Comparison of ENCODE assay signal across 10 cellular contexts in the genomic region with DNA sequence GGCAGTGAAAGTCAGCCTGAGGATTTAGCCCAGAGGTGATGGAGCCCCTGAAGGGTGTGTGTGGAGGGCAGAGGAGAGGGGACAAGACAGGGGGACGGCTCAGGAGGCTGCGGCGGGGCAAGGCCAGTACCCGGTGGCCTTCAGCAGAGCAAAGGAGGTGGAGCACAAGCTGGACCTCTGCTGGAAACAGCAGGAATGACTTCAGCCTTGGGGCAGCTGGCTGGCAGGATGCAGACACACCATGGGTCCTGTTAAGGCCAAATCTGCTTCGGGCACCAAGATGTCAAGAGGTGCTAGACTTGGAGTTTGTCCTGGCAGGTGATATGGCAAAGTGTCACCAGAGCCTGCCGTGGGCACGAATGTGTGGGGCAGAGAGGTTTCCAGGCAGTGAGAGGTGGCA.
DNase-seq lines count a peak whose midpoint lies in the region; ATAC-seq, FAIRE-seq and TF ChIP-seq lines count a peak whose summit lies in the region.
"Had no signal": no experiment of that assay in that cellular context is flagged by ENCODE, and none has a peak within 500 bp of the region (broad histone marks: within the 10 kb centered on the region; RNA-seq: fewer than 3 reads in every experiment).

No MANE protein-coding gene starts in this region.

- POLR2A ChIA-PET in CD4-positive, alpha-beta memory T cell (lab: Charles Lee; ENCODE audit: partially characterized antibody) = interaction anchor here (0.7 to 1.4 kb wide), 5 partner anchors 10 to 70 kb away, joined by 3 to 5 read pairs (median 3); no protein-coding TSS in a partner anchor
- POLR2A ChIA-PET in PC-3 (lab: Charles Lee; ENCODE audit: unreplicated experiment) (no interaction called here), H1 (lab: Charles Lee; ENCODE audit: partially characterized antibody) (no interaction called here)

- peaks cover 51 to 94% (median 67%) of the 10 kb centered on the region in 4 donors for H3K4me1 Mint-ChIP-seq in CD4-positive, alpha-beta memory T cell
- no peaks in the 10 kb centered on the region for H3K4me1 Mint-ChIP-seq in osteocyte (ENCODE audit: unreplicated experiment)

- peaks cover 42% of the 10 kb centered on the region for H3K36me3 ChIP-seq in CD4-positive, alpha-beta memory T cell (ENCODE audit: insufficient read depth, low read length)
- H3K36me3 ChIP-seq in PC-3 (ENCODE audit: low read depth, low read length) = no peaks in the 10 kb centered on the region
- no peaks in the 10 kb centered on the region for H3K36me3 ChIP-seq in H1 (ENCODE audit: control insufficient read depth in 2 of 4, insufficient read depth in 4 of 4, low read length in 3 of 4)
- H3K36me3 ChIP-seq in prostate gland = no peaks in the 10 kb centered on the region
- H3K36me3 ChIP-seq in pancreas = no peaks in the 10 kb centered on the region

- no peak overlapping the region for H3K14ac ChIP-seq in H1 (ENCODE audit: insufficient read length)

- no peak overlapping the region for H3K18ac ChIP-seq in H1 (ENCODE audit: extremely low read depth, low read length)

- no peaks in the 10 kb centered on the region for H3K27me3 ChIP-seq in CD4-positive, alpha-beta memory T cell (ENCODE audit: insufficient read depth, low read length)
- H3K27me3 ChIP-seq in PC-3 (ENCODE audit: low read length) (no peaks in the 10 kb centered on the region), H1 (replicated peaks in 1 of 4; ENCODE audit: control insufficient read depth in 3 of 4, extremely low read depth in 1 of 4, insufficient read depth in 3 of 4, low read length in 3 of 4) (no peaks in the 10 kb centered on the region), prostate gland (replicated peaks; ENCODE audit: insufficient read depth) (no peaks in the 10 kb centered on the region), pancreas (no peaks in the 10 kb centered on the region)

- no peak for FAIRE-seq in H1 (lab: Jason Lieb, UNC)
- no peak for FAIRE-seq in pancreas (lab: Jason Lieb, UNC)

- no peak overlapping the region for H2BK120ac ChIP-seq in H1 (replicated peaks; ENCODE audit: low read depth, low read length)

- H3F3A ChIP-seq in PC-3 (ENCODE audit: low read length, unreplicated experiment) = no peaks in the 10 kb centered on the region

- intact Hi-C loops in CD4-positive, alpha-beta memory T cell (cut with micrococcal nuclease) = no loop called here
- intact Hi-C loops in PC-3 (cut with micrococcal nuclease) = no loop called here
- intact Hi-C loops in prostate gland (cut with DNase I) = no loop called here
- intact Hi-C loops in pancreas (cut with DNase I) = no loop called here

- H3K79me2 ChIP-seq in PC-3 (ENCODE audit: low read length) (no peaks in the 10 kb centered on the region), H1 (ENCODE audit: control insufficient read depth in 1 of 2, insufficient read depth in 2 of 2, low read length in 2 of 2) (no peaks in the 10 kb centered on the region)

- H4K8ac ChIP-seq in H1 (ENCODE audit: extremely low read depth, insufficient read depth, low read length) = no peak overlapping the region

- H4K91ac ChIP-seq in H1 (replicated peaks; ENCODE audit: insufficient read length, low read length) = no peak overlapping the region

- H2AK5ac ChIP-seq in H1 (ENCODE audit: low read depth, low read length) = no peak overlapping the region

- H3K9ac ChIP-seq in PC-3 (ENCODE audit: low read length) (no peak overlapping the region), H1 (replicated peaks in 1 of 4; ENCODE audit: extremely low read depth in 1 of 4, low read depth in 3 of 4, low read length in 3 of 4) (no peak overlapping the region)

- no peak for TF ChIP-seq POLR2A in H1 (IDR thresholded peaks at IDR 0.05; ENCODE audit: control extremely low read depth in 1 of 2, low read depth in 2 of 2, low read length in 2 of 2)
- no peak for TF ChIP-seq POLR2A in prostate gland (IDR thresholded peaks at IDR 0.05)

- no peak overlapping the region for H2BK5ac ChIP-seq in H1 (ENCODE audit: low read depth, low read length)

- CTCF ChIA-PET in CD4-positive, alpha-beta memory T cell (lab: Charles Lee; ENCODE audit: partially characterized antibody) = interaction anchor here (1.5 kb wide), 2 partner anchors 43 to 52 kb away, joined by 3 to 6 read pairs; no protein-coding TSS in a partner anchor
- CTCF ChIA-PET in PC-3 (lab: Charles Lee) (no interaction called here), H1 (lab: Charles Lee; ENCODE audit: partially characterized antibody) (interaction anchor here (0.6 to 1.4 kb wide), 10 partner anchors 9 to 67 kb away, joined by 3 to 6 read pairs (median 3); no protein-coding TSS in a partner anchor)

- H3K4me3 ChIP-seq in CD4-positive, alpha-beta memory T cell (ENCODE audit: low read length in 2 of 2) = peak overlapping the region in 1 of 2 donors; percentile 23
- H3K4me3 ChIP-seq in PC-3 (ENCODE audit: low read length) (no peak overlapping the region), H1 (ENCODE audit: extremely low read depth in 1 of 4, insufficient read depth in 2 of 4, low read depth in 3 of 4, low read length in 4 of 4) (no peak overlapping the region), prostate gland (no peak overlapping the region), pancreas (no peak overlapping the region)
- H3K4me3 ChIP-seq: lung had no signal

- no peak overlapping the region for H3K4ac ChIP-seq in H1 (replicated peaks; ENCODE audit: insufficient read length, low read depth, low read length)

- 85% methylated on average over 7 of the region's 7 CpGs; no CpG with 5 or more reads in 1 of the 2 experiments for WGBS in H1 (ENCODE audit: extremely low coverage in 1 of 2, insufficient coverage in 1 of 2, insufficient read length in 1 of 2, insufficient replicate concordance in 2 of 2, low coverage in 1 of 2, low lambda C conversion rate in 2 of 2, missing lambda C conversion rate in 1 of 2), 2 experiments
- 84% methylated on average over 7 of the region's 7 CpGs for WGBS in prostate gland
- WGBS in pancreas, 2 donors = 55 to 63% methylated on average over 7 of the region's 7 CpGs

- H3K79me1 ChIP-seq in H1 (ENCODE audit: low read depth, low read length) = no peaks in the 10 kb centered on the region

- H4K20me1 ChIP-seq in PC-3 (ENCODE audit: low read length) (no peaks in the 10 kb centered on the region), H1 (replicated peaks in 1 of 2; ENCODE audit: control insufficient read depth in 1 of 2, insufficient read depth in 2 of 2, low read length in 2 of 2) (no peaks in the 10 kb centered on the region)

- H2BK12ac ChIP-seq in H1 (ENCODE audit: low read depth, low read length) = no peak overlapping the region

- no peak overlapping the region for H3K56ac ChIP-seq in H1 (replicated peaks; ENCODE audit: insufficient read length, low read depth, low read length)

- no peak overlapping the region for H4K5ac ChIP-seq in H1 (ENCODE audit: insufficient read length, low read depth, low read length)

- DNase-seq in CD4-positive, alpha-beta memory T cell = no peak
- peak; percentile 14 for DNase-seq in PC-3
- DNase-seq in H1 (ENCODE audit: low read depth in 1 of 2, low spot score in 2 of 2) = no peak
- no peak for DNase-seq in prostate gland (ENCODE audit: low spot score)
- DNase-seq in RPMI8226 = no peak
- no peak for DNase-seq in osteocyte (ENCODE audit: extremely low spot score, unreplicated experiment)
- no peak for DNase-seq in pancreas
- DNase-seq: NCI-H1436 had no signal

- TF ChIP-seq RAD21 in H1 (IDR thresholded peaks at IDR 0.05 in 1 of 2, conservative IDR thresholded peaks at IDR 0.05 in 1 of 2; ENCODE audit: low read depth in 2 of 2, low read length in 2 of 2) = no peak; a peak in 1 of 4 replicates

- TF ChIP-seq CTCF in PC-3 (conservative IDR thresholded peaks at IDR 0.05; ENCODE audit: low read depth, low read length) (0 out of 2 replicates have a peak, but pooled peaks have one; percentile 20), H1 (IDR thresholded peaks at IDR 0.05; ENCODE audit: control extremely low read depth in 1 of 3, insufficient read depth in 1 of 3, low read depth in 1 of 3, low read length in 3 of 3) (peak; percentile 10 to 22 (median 15); a peak in 3 of 4 replicates), prostate gland (IDR thresholded peaks at IDR 0.05) (no peak), osteocyte (IDR thresholded peaks at IDR 0.05) (no peak), pancreas (IDR thresholded peaks at IDR 0.05) (no peak)

- H3K4me2 ChIP-seq in PC-3 (ENCODE audit: low read length) = no peak overlapping the region
- no peak overlapping the region for H3K4me2 ChIP-seq in H1 (ENCODE audit: insufficient read depth in 1 of 2, low read depth in 2 of 2, low read length in 2 of 2)

- no peak for TF ChIP-seq EP300 in H1 (IDR thresholded peaks at IDR 0.05; ENCODE audit: borderline replicate concordance in 1 of 2, low read depth in 2 of 2, low read length in 2 of 2)

- H3K9me3 Mint-ChIP-seq in CD4-positive, alpha-beta memory T cell = no peaks in the 10 kb centered on the region
- H3K9me3 Mint-ChIP-seq in osteocyte (ENCODE audit: unreplicated experiment) = no peaks in the 10 kb centered on the region

- no peaks in the 10 kb centered on the region for H3K9me2 ChIP-seq in PC-3 (replicated peaks; ENCODE audit: low read length)

- H3K4me3 Mint-ChIP-seq in CD4-positive, alpha-beta memory T cell = peak overlapping the region; percentile 77 to 99 (median 86)
- H3K4me3 Mint-ChIP-seq in osteocyte (ENCODE audit: unreplicated experiment) = no peak overlapping the region

- no peak overlapping the region for H3K23ac ChIP-seq in H1 (ENCODE audit: insufficient read length)

- ATAC-seq in PC-3 (no peak), HG03196 (IDR thresholded peaks at IDR 0.05; ENCODE audit: unreplicated experiment) (no peak), pancreas (no peak)

- no TSS peak for BruUV-seq in PC-3 (replicated peaks; lab: Mats Ljungman, UMichigan)

- H3K4me1 ChIP-seq in CD4-positive, alpha-beta memory T cell (ENCODE audit: insufficient read depth, low read length) = peaks cover 75% of the 10 kb centered on the region
- H3K4me1 ChIP-seq in PC-3 (ENCODE audit: insufficient read depth, low read length) (no peaks in the 10 kb centered on the region), H1 (replicated peaks in 1 of 4; ENCODE audit: control insufficient read depth in 3 of 4, insufficient read depth in 4 of 4, low read length in 3 of 4) (peaks cover 0 to 5% (median 2%) of the 10 kb centered on the region in 4 experiments; a peak in 2 of 7 replicates), prostate gland (replicated peaks) (peaks cover 5% of the 10 kb centered on the region), pancreas (no peaks in the 10 kb centered on the region)

- H2BK20ac ChIP-seq in H1 (ENCODE audit: low read length) = no peak overlapping the region

- H2AFZ ChIP-seq in PC-3 (ENCODE audit: low read length) (no peak overlapping the region), H1 (ENCODE audit: low read length) (no peak overlapping the region)

- no peak overlapping the region for H2BK15ac ChIP-seq in H1 (ENCODE audit: low read length)

- peaks cover 60 to 86% of the 10 kb centered on the region in 2 donors for H3K36me3 Mint-ChIP-seq in CD4-positive, alpha-beta memory T cell
- peaks cover 24% of the 10 kb centered on the region for H3K36me3 Mint-ChIP-seq in osteocyte (ENCODE audit: unreplicated experiment)

- peak overlapping the region; percentile 36 for H3K27ac ChIP-seq in CD4-positive, alpha-beta memory T cell (ENCODE audit: low read depth, low read length)
- no peak overlapping the region for H3K27ac ChIP-seq in PC-3 (ENCODE audit: low read length)
- H3K27ac ChIP-seq in H1 (ENCODE audit: low read depth, low read length) = no peak overlapping the region
- peak overlapping the region; percentile 26 to 42 for H3K27ac ChIP-seq in prostate gland
- H3K27ac ChIP-seq in pancreas = peak overlapping the region in 1 of 4 donors; percentile 33

- no peaks in the 10 kb centered on the region for H3K27me3 Mint-ChIP-seq in CD4-positive, alpha-beta memory T cell
- no peaks in the 10 kb centered on the region for H3K27me3 Mint-ChIP-seq in osteocyte (ENCODE audit: unreplicated experiment)

- no peaks in the 10 kb centered on the region for H3K23me2 ChIP-seq in H1 (ENCODE audit: low read depth, low read length)

- peak overlapping the region; percentile 90 to 97 (median 92) for H3K27ac Mint-ChIP-seq in CD4-positive, alpha-beta memory T cell
- no peak overlapping the region for H3K27ac Mint-ChIP-seq in osteocyte (ENCODE audit: unreplicated experiment)

- H3K9me3 ChIP-seq in CD4-positive, alpha-beta memory T cell (ENCODE audit: control insufficient read depth in 1 of 2, low read length in 2 of 2) = no peaks in the 10 kb centered on the region
- H3K9me3 ChIP-seq in PC-3 (ENCODE audit: low read length) (no peaks in the 10 kb centered on the region), H1 (ENCODE audit: insufficient read depth in 2 of 2, low read depth in 1 of 2, low read length in 1 of 2) (no peaks in the 10 kb centered on the region), prostate gland (no peaks in the 10 kb centered on the region), pancreas (no peaks in the 10 kb centered on the region)

Comparison
In these comparisons a context has a peak if more than half of its experiments do, and no peak if none do; other contexts are left out.
1. H3K27ac ChIP-seq: peak in CD4-positive, alpha-beta memory T cell (single experiment) and prostate gland (2 of 2); none in PC-3 (single experiment) and H1 (single experiment).
2. CTCF ChIP-seq: peak in PC-3 (single experiment) and H1 (3 of 3); none in prostate gland (0 of 4), osteocyte (single experiment) and pancreas (0 of 4).